In the genomic region with DNA sequence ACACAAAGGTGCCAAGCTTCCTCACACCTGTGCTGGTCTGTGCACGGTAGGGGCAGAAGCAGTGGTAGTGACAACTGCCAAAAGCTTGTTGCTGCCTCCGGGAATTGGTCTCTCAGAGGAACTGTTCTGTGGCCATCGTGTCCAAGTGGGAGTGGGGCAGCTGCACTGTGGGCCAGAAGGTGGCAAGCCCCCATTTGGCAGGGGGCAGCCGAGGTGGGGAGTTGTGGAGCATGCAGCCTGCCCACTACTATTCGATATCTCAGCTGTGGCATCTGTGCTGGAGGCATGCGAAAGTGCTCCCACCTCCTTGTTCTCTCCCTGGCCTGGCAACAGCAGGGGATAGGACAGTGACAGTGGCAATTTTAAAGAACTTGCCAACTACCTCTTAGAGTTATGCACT, we compare ENCODE assay signal across 8 cellular contexts.
"Had no signal": no experiment of that assay in that cellular context is flagged by ENCODE, and none has a peak within 500 bp of the region (broad histone marks: within the 10 kb centered on the region; RNA-seq: fewer than 3 reads in every experiment).

No MANE protein-coding gene starts in this region.

- H3K4me3 Mint-ChIP-seq: IgD-negative memory B cell had no signal

- H3K27ac ChIP-seq: HL-60 had no signal

- H3K4me3 ChIP-seq: K562 had no signal

- ATAC-seq: HepG2 had no signal

- FAIRE-seq: HepG2, HTR-8/SVneo, K562 had no signal

- H3K4me1 Mint-ChIP-seq: IgD-negative memory B cell had no signal

- DNase-seq: IMR-90, KBM-7, KG1 had no signal
